ENCODE assay signal across 7 cellular contexts in the genomic region with DNA sequence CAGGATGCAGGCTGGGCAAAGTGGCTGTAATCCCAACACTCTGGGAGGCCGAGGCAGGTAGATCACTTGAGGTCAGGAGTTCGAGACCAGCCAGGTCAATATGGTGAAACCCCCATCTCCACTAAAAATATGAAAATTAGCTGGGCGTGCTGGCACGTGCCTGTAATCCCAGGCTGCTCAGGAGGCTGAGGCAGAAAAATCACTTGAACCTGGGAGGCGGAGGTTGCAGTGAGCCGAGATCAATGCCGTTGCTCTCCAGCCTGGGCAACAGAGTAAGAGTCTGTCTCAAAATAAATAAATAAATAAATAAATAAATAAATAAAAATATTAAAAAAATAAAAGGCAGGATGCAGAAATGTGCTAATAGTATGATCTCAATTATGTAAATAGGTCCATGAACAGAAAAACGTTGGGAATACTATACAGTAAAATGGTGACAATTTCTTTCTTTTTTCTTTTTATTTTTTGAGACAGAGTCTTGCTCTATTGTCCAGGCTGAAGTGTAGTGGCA.
"Had no signal": no experiment of that assay in that cellular context is flagged by ENCODE, and none has a peak within 500 bp of the region (broad histone marks: within the 10 kb centered on the region; RNA-seq: fewer than 3 reads in every experiment).

No MANE protein-coding gene starts in this region.

- H3K4me3 ChIP-seq: GM23338 had no signal

- DNase-seq: H9, HCEC 1CT, HFFc6, KBM-7 had no signal

- ATAC-seq: GM23338, HepG2 had no signal

- H3K27ac ChIP-seq: HL-60 had no signal
